Comparison of ENCODE assay signal across 18 cellular contexts in the genomic region with DNA sequence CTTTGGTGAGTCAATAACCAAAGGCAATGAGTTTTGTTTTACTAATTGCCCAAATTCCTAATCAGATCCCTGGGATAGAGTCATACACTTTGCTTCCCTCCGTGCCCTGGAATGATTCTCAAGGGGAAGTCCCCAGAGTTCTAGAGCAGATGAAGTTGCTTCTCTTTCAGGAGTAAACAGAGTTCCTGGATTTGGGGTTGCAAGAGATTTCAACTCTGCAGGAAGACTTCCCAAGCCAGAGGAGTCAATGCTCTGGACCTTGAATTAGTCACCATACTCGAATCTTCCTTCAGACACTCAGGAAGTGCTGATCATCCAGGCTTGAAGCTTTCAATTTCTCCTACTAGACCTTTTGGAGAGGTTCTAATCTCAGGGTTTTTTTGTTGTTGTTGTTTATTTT. TPM values are rescaled to one million over a fixed set of nuclear protein-coding genes. Genes with fewer than 3 reads are reported as not detected.
"Had no signal": no experiment of that assay in that cellular context is flagged by ENCODE, and none has a peak within 500 bp of the region (broad histone marks: within the 10 kb centered on the region; RNA-seq: fewer than 3 reads in every experiment).

No MANE protein-coding gene starts in this region.

- H3K27me3 ChIP-seq: colonic mucosa, gastrocnemius medialis, heart left ventricle, pancreas had no signal

- H3K4me1 ChIP-seq: colonic mucosa, gastrocnemius medialis, heart left ventricle, pancreas had no signal

- DNase-seq: activated CD4-positive, alpha-beta T cell treated with anti-CD3 and anti-CD28 coated beads, Interleukin-2, amount 10 ng/mL, durations not matched to agents 24 days and 14 days; activated CD4-positive, CD25-positive, alpha-beta regulatory T cell; activated CD8-positive, alpha-beta T cell treated with anti-CD3 and anti-CD28 coated beads, Interleukin-2, amount 10 ng/mL, durations not matched to agents 7 days and 5 days; activated naive CD4-positive, alpha-beta T cell treated with Interleukin-2 at 50 U/mL for 16 hours; activated T-cell treated with anti-CD3 and anti-CD28 coated beads, Interleukin-2, amount 50 U/mL, for 24 hours; anterior cingulate cortex; central memory CD4-positive, alpha-beta T cell; colonic mucosa; endodermal cell; erythroblast; gastrocnemius medialis; heart left ventricle; mesendoderm; natural killer cell; pancreas; stimulated activated CD4-positive, alpha-beta T cell treated with anti-CD3 and anti-CD28 coated beads, Interleukin-4, amount 100 ng/mL, for 4 hours; T-helper 9 cell had no signal

- H3K27ac ChIP-seq: colonic mucosa, gastrocnemius medialis, heart left ventricle, pancreas had no signal

- H3K36me3 ChIP-seq: colonic mucosa, gastrocnemius medialis, heart left ventricle, pancreas had no signal

- H3K9me3 ChIP-seq: colonic mucosa, gastrocnemius medialis, heart left ventricle, pancreas had no signal

- H3K4me3 ChIP-seq: colonic mucosa, gastrocnemius medialis, heart left ventricle, pancreas had no signal

RNA-seq across cellular contexts. Expression of a gene that starts 39.6 kb away (rescaled TPM):
- total RNA-seq: activated CD4-positive, alpha-beta T cell treated with anti-CD3 and anti-CD28 coated beads, Interleukin-2, amount 10 ng/mL, durations not matched to agents 24 days and 14 days; activated CD8-positive, alpha-beta T cell treated with anti-CD3 and anti-CD28 coated beads, Interleukin-2, amount 10 ng/mL, durations not matched to agents 7 days and 5 days; activated T-helper 2 cell treated with anti-CD3 and anti-CD28 coated beads, Interferon-gamma antibody, Interleukin-2, Interleukin-4, amounts not matched to agents 10 μg/mL and 5 μg/mL and 100 μg/mL, durations not matched to agents 14 hours and 24 hours and 36 hours; endodermal cell; gastrocnemius medialis had no signal
